1 cellular context compared by ENCODE assay signal in the genomic region with DNA sequence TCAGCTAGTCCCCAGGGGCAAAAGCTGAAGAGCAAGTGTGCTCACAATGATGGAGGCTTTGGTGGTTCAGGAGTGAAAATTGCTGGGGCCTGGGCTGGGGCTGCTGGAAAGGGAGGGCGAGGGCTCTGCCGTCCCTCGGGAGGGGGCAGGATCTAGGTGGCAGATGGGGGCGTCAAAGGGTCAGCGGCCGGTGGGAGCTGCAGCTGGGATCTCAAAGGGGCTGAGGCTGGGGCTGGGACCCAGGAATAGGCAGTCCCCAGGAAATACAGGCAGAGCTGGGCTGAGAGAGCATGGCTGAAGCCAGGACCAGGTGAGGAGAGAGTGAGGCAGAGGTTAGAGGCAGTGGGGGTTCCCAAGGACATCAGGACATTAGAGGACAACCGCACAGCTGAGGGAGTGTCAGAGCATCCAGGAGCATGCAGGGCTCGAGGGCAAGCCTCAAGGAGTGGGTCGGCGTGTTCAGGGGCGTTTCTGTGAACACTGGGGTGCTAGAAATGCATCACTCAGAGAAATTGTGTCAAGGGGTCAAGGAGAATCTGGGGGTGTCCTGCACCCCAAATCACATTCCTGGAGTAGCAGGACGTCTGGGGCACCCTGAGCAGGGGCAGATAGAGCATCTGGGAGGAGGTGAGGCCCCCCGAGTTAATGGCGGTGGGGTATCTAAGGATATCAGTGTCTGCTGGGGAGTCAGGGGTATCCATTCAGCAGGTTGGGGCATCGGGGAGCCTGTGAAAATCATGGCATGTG.
TF ChIP-seq lines count a peak whose summit lies in the region.

No MANE protein-coding gene starts in this region.

TF ChIP-seq in HEK293, 187 proteins besides CTCF, POLR2A, EP300 and RAD21 (continued from another document):
- TF ChIP-seq, protein P1, sequence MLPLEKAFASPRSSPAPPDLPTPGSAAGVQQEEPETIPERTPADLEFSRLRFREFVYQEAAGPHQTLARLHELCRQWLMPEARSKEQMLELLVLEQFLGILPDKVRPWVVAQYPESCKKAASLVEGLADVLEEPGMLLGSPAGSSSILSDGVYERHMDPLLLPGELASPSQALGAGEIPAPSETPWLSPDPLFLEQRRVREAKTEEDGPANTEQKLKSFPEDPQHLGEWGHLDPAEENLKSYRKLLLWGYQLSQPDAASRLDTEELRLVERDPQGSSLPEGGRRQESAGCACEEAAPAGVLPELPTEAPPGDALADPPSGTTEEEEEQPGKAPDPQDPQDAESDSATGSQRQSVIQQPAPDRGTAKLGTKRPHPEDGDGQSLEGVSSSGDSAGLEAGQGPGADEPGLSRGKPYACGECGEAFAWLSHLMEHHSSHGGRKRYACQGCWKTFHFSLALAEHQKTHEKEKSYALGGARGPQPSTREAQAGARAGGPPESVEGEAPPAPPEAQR (tag by site-specific recombination; IDR thresholded peaks at IDR 0.05), result no peak
- TF ChIP-seq ZNF10 (tag by site-specific recombination; IDR thresholded peaks at IDR 0.05) (no peak), SP2 (tag by site-specific recombination; IDR thresholded peaks at IDR 0.05) (peak; percentile 37), BCL11A (tag by site-specific recombination; IDR thresholded peaks at IDR 0.05; ENCODE audit: low read depth) (0 out of 2 replicates have a peak, but pooled peaks have one; percentile 27), GLIS2 (tag by site-specific recombination; IDR thresholded peaks at IDR 0.05) (peak; percentile 40; the same call in 1 of the 2 replicates), ZBTB7A (tag by site-specific recombination; IDR thresholded peaks at IDR 0.05; ENCODE audit: low read depth) (0 out of 2 replicates have a peak, but pooled peaks have one; percentile 6), ZNF184 (tag by site-specific recombination; IDR thresholded peaks at IDR 0.05) (no peak), ZBTB20 (tag by site-specific recombination; IDR thresholded peaks at IDR 0.05) (peak; percentile 54; the same call in 1 of the 2 replicates), ZNF292 (tag by site-specific recombination; IDR thresholded peaks at IDR 0.05; ENCODE audit: borderline replicate concordance, low read depth) (no peak), ZFHX2 (tag by site-specific recombination; conservative IDR thresholded peaks at IDR 0.05) (0 out of 2 replicates have a peak, but pooled peaks have one; percentile 3)
